Comparison of ENCODE assay signal across 22 cellular contexts in genomic region chr5:133396187-133396621, GRCh38.
DNase-seq lines count a peak whose midpoint lies in the region; ATAC-seq, FAIRE-seq and TF ChIP-seq lines count a peak whose summit lies in the region.
"Had no signal": no experiment of that assay in that cellular context is flagged by ENCODE, and none has a peak within 500 bp of the region (broad histone marks: within the 10 kb centered on the region; RNA-seq: fewer than 3 reads in every experiment).

No MANE protein-coding gene starts in this region.

- H3K4me2 ChIP-seq in HepG2 (ENCODE audit: low read depth, low read length): no peak overlapping the region

- H3K4me1 ChIP-seq in HepG2 (ENCODE audit: insufficient read depth, low read length) (no peaks in the 10 kb centered on the region), right lobe of liver (no peaks in the 10 kb centered on the region)
- H3K4me1 ChIP-seq: esophagus squamous epithelium, HAP-1, transverse colon had no signal

- H3K27ac Mint-ChIP-seq in activated T-helper 2 cell treated with anti-CD3 and anti-CD28 coated beads, Interferon-gamma antibody, Interleukin-2, Interleukin-4, amounts not matched to agents 10 μg/mL and 5 μg/mL and 100 μg/mL, durations not matched to agents 14 hours and 24 hours and 36 hours: no peak overlapping the region
- H3K27ac Mint-ChIP-seq: CD4-positive, alpha-beta T cell; immature natural killer cell; T-cell had no signal

- H3K9ac ChIP-seq in HepG2 (ENCODE audit: insufficient read depth, low read depth, low read length): no peak overlapping the region

- no peak overlapping the region for H3K27ac ChIP-seq in HepG2 (ENCODE audit: extremely low read length, insufficient read depth, low read length)
- H3K27ac ChIP-seq in right lobe of liver: no peak overlapping the region
- H3K27ac ChIP-seq: esophagus squamous epithelium, transverse colon had no signal

- POLR2A ChIA-PET in HepG2 (lab: Yijun Ruan, JAX): no interaction called here

- FAIRE-seq in HepG2 (lab: Jason Lieb, UNC): no peak

- no peak for TF ChIP-seq RAD21 in HepG2 (CRISPR knock-in tag; IDR thresholded peaks at IDR 0.05)

- TF ChIP-seq EP300 in HepG2 (IDR thresholded peaks at IDR 0.05; ENCODE audit: low read depth in 2 of 2, low read length in 2 of 2): no peak
- no peak for TF ChIP-seq EP300 in HepG2 (CRISPR knock-in tag; IDR thresholded peaks at IDR 0.05; ENCODE audit: borderline replicate concordance)

- H3K79me2 ChIP-seq in HepG2 (ENCODE audit: insufficient read depth, low read length): no peaks in the 10 kb centered on the region

- no peak for DNase-seq in HepG2 (ENCODE audit: low spot score)
- no peak for DNase-seq in right lobe of liver
- DNase-seq in activated T-helper 2 cell treated with anti-CD3 and anti-CD28 coated beads, Interferon-gamma antibody, Interleukin-2, Interleukin-4, amounts not matched to agents 10 μg/mL and 5 μg/mL and 100 μg/mL, durations not matched to agents 14 hours and 24 hours and 36 hours (ENCODE audit: low spot score): peak; percentile 3
- peak; percentile 59 for DNase-seq in mesenteric fat pad (ENCODE audit: low spot score)
- no peak for DNase-seq in ureter (ENCODE audit: low spot score)
- no peak for DNase-seq in DMS53 (lab: John Stamatoyannopoulos, UW)
- no peak for DNase-seq in NCI-H187 (lab: John Stamatoyannopoulos, UW)
- DNase-seq: ACHN; CD4-positive, alpha-beta T cell; DMS79; esophagus squamous epithelium; immature natural killer cell; KG1; MV-4-11; NCI-H2029 treated with DMSO at 0.1 percent for 48 hours; NCI-H510A; T-cell; transverse colon had no signal

- intact Hi-C loops in HepG2 (cut with micrococcal nuclease; ENCODE audit: unreplicated experiment) (no loop called here), right lobe of liver (cut with DNase I) (no loop called here)
- intact Hi-C loops in activated T-helper 2 cell treated with anti-CD3 and anti-CD28 coated beads, Interferon-gamma antibody, Interleukin-2, Interleukin-4, amounts not matched to agents 10 μg/mL and 5 μg/mL and 100 μg/mL, durations not matched to agents 14 hours and 24 hours and 36 hours (cut with micrococcal nuclease): no loop called here

- CTCF ChIA-PET in HepG2 (lab: Yijun Ruan, JAX; ENCODE audit: low intra/inter-chr PET ratio, low total read pairs): no interaction called here

- no peaks in the 10 kb centered on the region for H4K20me1 ChIP-seq in HepG2 (ENCODE audit: insufficient read depth, low read length)

- BruUV-seq in HepG2 (replicated peaks; lab: Mats Ljungman, UMichigan): no TSS peak

- no peaks in the 10 kb centered on the region for H3K27me3 Mint-ChIP-seq in activated T-helper 2 cell treated with anti-CD3 and anti-CD28 coated beads, Interferon-gamma antibody, Interleukin-2, Interleukin-4, amounts not matched to agents 10 μg/mL and 5 μg/mL and 100 μg/mL, durations not matched to agents 14 hours and 24 hours and 36 hours (ENCODE audit: low read depth)
- H3K27me3 Mint-ChIP-seq: CD4-positive, alpha-beta T cell; T-cell had no signal

- H3K4me1 Mint-ChIP-seq in activated T-helper 2 cell treated with anti-CD3 and anti-CD28 coated beads, Interferon-gamma antibody, Interleukin-2, Interleukin-4, amounts not matched to agents 10 μg/mL and 5 μg/mL and 100 μg/mL, durations not matched to agents 14 hours and 24 hours and 36 hours (ENCODE audit: low read depth): peaks cover 16% of the 10 kb centered on the region

- H3K4me3 ChIP-seq in HepG2 (replicated peaks in 1 of 3; ENCODE audit: insufficient read depth in 1 of 3, low read depth in 2 of 3, low read length in 3 of 3) (no peak overlapping the region), right lobe of liver (no peak overlapping the region)
- H3K4me3 ChIP-seq: esophagus squamous epithelium, HAP-1, transverse colon had no signal

- H3K27me3 ChIP-seq in HepG2 (ENCODE audit: control insufficient read depth in 1 of 2, insufficient read depth in 2 of 2, low read length in 2 of 2): peaks cover 3 to 10% of the 10 kb centered on the region in 2 experiments; a peak in 3 of 5 replicates
- no peaks in the 10 kb centered on the region for H3K27me3 ChIP-seq in right lobe of liver
- H3K27me3 ChIP-seq: esophagus squamous epithelium, transverse colon had no signal

- TF ChIP-seq CTCF in HepG2 (CRISPR knock-in tag; IDR thresholded peaks at IDR 0.05) (no peak), right lobe of liver (IDR thresholded peaks at IDR 0.05) (no peak)

- WGBS in HepG2 (ENCODE audit: low lambda C conversion rate): 7% methylated on average over 6 of the region's 6 CpGs
- WGBS in right lobe of liver (ENCODE audit: insufficient coverage, low coverage, low lambda C conversion rate, missing lambda C conversion rate): 79% methylated on average over 5 of the region's 6 CpGs

- no peak overlapping the region for H2AFZ ChIP-seq in HepG2 (ENCODE audit: low read length)

- H3K36me3 ChIP-seq in HepG2 (replicated peaks in 1 of 2; ENCODE audit: control insufficient read depth in 1 of 2, insufficient read depth in 2 of 2, low read length in 2 of 2): no peaks in the 10 kb centered on the region
- no peaks in the 10 kb centered on the region for H3K36me3 ChIP-seq in right lobe of liver
- H3K36me3 ChIP-seq: esophagus squamous epithelium, HAP-1, transverse colon had no signal

- H3K36me3 Mint-ChIP-seq in activated T-helper 2 cell treated with anti-CD3 and anti-CD28 coated beads, Interferon-gamma antibody, Interleukin-2, Interleukin-4, amounts not matched to agents 10 μg/mL and 5 μg/mL and 100 μg/mL, durations not matched to agents 14 hours and 24 hours and 36 hours (ENCODE audit: low read depth): no peaks in the 10 kb centered on the region
- H3K36me3 Mint-ChIP-seq: immature natural killer cell; naive thymus-derived CD4-positive, alpha-beta T cell; T-cell had no signal

- ATAC-seq in HepG2 (no peak), right lobe of liver (no peak), GM21447 (IDR thresholded peaks at IDR 0.05; ENCODE audit: unreplicated experiment) (no peak)
- ATAC-seq: Right ventricle myocardium inferior had no signal

- in situ Hi-C loops in HepG2 (cut with HindIII; ENCODE audit: extremely low pct_ligation_motif_present, low pct_unique_long_range_greater_than_20kb): no loop called here

- H3K4me3 Mint-ChIP-seq in activated T-helper 2 cell treated with anti-CD3 and anti-CD28 coated beads, Interferon-gamma antibody, Interleukin-2, Interleukin-4, amounts not matched to agents 10 μg/mL and 5 μg/mL and 100 μg/mL, durations not matched to agents 14 hours and 24 hours and 36 hours (ENCODE audit: low read depth): no peak overlapping the region
- H3K4me3 Mint-ChIP-seq: CD4-positive, alpha-beta T cell; immature natural killer cell; T-cell had no signal

- H3K9me3 ChIP-seq in HepG2 (ENCODE audit: low read length) (no peaks in the 10 kb centered on the region), right lobe of liver (no peaks in the 10 kb centered on the region)
- H3K9me3 ChIP-seq: esophagus squamous epithelium, HAP-1, transverse colon had no signal

- no peaks in the 10 kb centered on the region for H3K9me3 Mint-ChIP-seq in activated T-helper 2 cell treated with anti-CD3 and anti-CD28 coated beads, Interferon-gamma antibody, Interleukin-2, Interleukin-4, amounts not matched to agents 10 μg/mL and 5 μg/mL and 100 μg/mL, durations not matched to agents 14 hours and 24 hours and 36 hours
- H3K9me3 Mint-ChIP-seq: CD4-positive, alpha-beta T cell; immature natural killer cell; T-cell had no signal

- TF ChIP-seq POLR2A in HepG2 (IDR thresholded peaks at IDR 0.05; ENCODE audit: insufficient read depth in 1 of 2, low read depth in 2 of 2, low read length in 2 of 2) (no peak), right lobe of liver (IDR thresholded peaks at IDR 0.05) (no peak)

TF ChIP-seq in HepG2, 621 proteins besides CTCF, POLR2A, EP300 and RAD21:
- TF ChIP-seq EED (CRISPR knock-in tag; IDR thresholded peaks at IDR 0.05) (no peak), ZNF629 (CRISPR knock-in tag; conservative IDR thresholded peaks at IDR 0.05) (peak; percentile 47; the same call in 1 of the 2 replicates), STAT5B (CRISPR knock-in tag; IDR thresholded peaks at IDR 0.05) (no peak)
TF ChIP-seq in HepG2: peak in this region for 1.

Comparison
In these comparisons a context has a peak if more than half of its experiments do, and no peak if none do; other contexts are left out.
1. DNase-seq: peak in activated T-helper 2 cell treated with anti-CD3 and anti-CD28 coated beads, Interferon-gamma antibody, Interleukin-2, Interleukin-4, amounts not matched to agents 10 μg/mL and 5 μg/mL and 100 μg/mL, durations not matched to agents 14 hours and 24 hours and 36 hours (single experiment) and mesenteric fat pad (single experiment); none in HepG2 (single experiment), right lobe of liver (0 of 3), ureter (single experiment), DMS53 (single experiment) and NCI-H187 (0 of 2).